ENCODE assay signal across 1 cellular context in genomic region chr19:39401549-39402416, GRCh38.
TF ChIP-seq lines count a peak whose summit lies in the region.

No MANE protein-coding gene starts in this region.

TF ChIP-seq in HEK293, 187 proteins besides CTCF, POLR2A, EP300 and RAD21 (continued from another document):
- 0 out of 2 replicates have a peak, but pooled peaks have one; percentile 19 for TF ChIP-seq ZBTB21 (tag by site-specific recombination; IDR thresholded peaks at IDR 0.05)
- TF ChIP-seq ZSCAN4 (tag by site-specific recombination; IDR thresholded peaks at IDR 0.05): 0 out of 2 replicates have a peak, but pooled peaks have one; percentile 31
